20 cellular contexts compared by ENCODE assay signal in genomic region chr4:76486588-76487276, GRCh38. TPM values are rescaled to one million over a fixed set of nuclear protein-coding genes. Genes with fewer than 3 reads are reported as not detected.
"Had no signal": no experiment of that assay in that cellular context is flagged by ENCODE, and none has a peak within 500 bp of the region (broad histone marks: within the 10 kb centered on the region; RNA-seq: fewer than 3 reads in every experiment).

No MANE protein-coding gene starts in this region.

- H3K27me3 Mint-ChIP-seq: activated CD4-positive, alpha-beta T cell treated with anti-CD3 and anti-CD28 coated beads for 36 hours; activated naive CD4-positive, alpha-beta T cell treated with anti-CD3 and anti-CD28 coated beads, Interleukin-2, amount 10 ng/mL, durations not matched to agents 7 days and 5 days had no signal

- DNase-seq: activated CD4-positive, alpha-beta memory T cell treated with anti-CD3 and anti-CD28 coated beads for 36 hours; activated CD4-positive, alpha-beta T cell treated with anti-CD3 and anti-CD28 coated beads for 36 hours; activated CD8-positive, alpha-beta memory T cell treated with anti-CD3 and anti-CD28 coated beads, Interleukin-2, amount 10 ng/mL, durations not matched to agents 7 days and 5 days; activated naive CD4-positive, alpha-beta T cell treated with anti-CD3 and anti-CD28 coated beads, Interleukin-2, amount 10 ng/mL, durations not matched to agents 7 days and 5 days; activated T-cell treated with anti-CD3 and anti-CD28 coated beads, Interleukin-2, amount 50 U/mL, for 1 hour; erythroblast; heart right ventricle; islet precursor cell; mucosa of descending colon; naive thymus-derived CD4-positive, alpha-beta T cell; retina; stimulated activated CD4-positive, alpha-beta T cell treated with anti-CD3 and anti-CD28 coated beads, Interleukin-4, amount 100 ng/mL, for 24 hours; upper lobe of right lung had no signal

- H3K4me3 ChIP-seq: ascending aorta, cardiac muscle cell, gastroesophageal sphincter, heart right ventricle, mucosa of descending colon, upper lobe of right lung had no signal

- FAIRE-seq: colon had no signal

- H3K4me1 ChIP-seq: ascending aorta, upper lobe of right lung had no signal

- H3K36me3 Mint-ChIP-seq: activated CD4-positive, alpha-beta memory T cell treated with anti-CD3 and anti-CD28 coated beads for 36 hours; activated CD8-positive, alpha-beta memory T cell treated with anti-CD3 and anti-CD28 coated beads, Interleukin-2, amount 10 ng/mL, durations not matched to agents 7 days and 5 days; activated naive CD4-positive, alpha-beta T cell treated with anti-CD3 and anti-CD28 coated beads, Interleukin-2, amount 10 ng/mL, durations not matched to agents 7 days and 5 days had no signal

- H3K27ac ChIP-seq: ascending aorta, cardiac muscle cell, gastroesophageal sphincter, heart right ventricle, upper lobe of right lung had no signal

- H3K9me3 ChIP-seq: mucosa of descending colon, upper lobe of right lung had no signal

- H3K27me3 ChIP-seq: ascending aorta, cardiac muscle cell, gastroesophageal sphincter, heart right ventricle, upper lobe of right lung had no signal

- H3K36me3 ChIP-seq: ascending aorta, cardiac muscle cell, gastroesophageal sphincter, heart right ventricle, upper lobe of right lung had no signal

- H3K9me3 Mint-ChIP-seq: activated T-helper 2 cell treated with anti-CD3 and anti-CD28 coated beads, Interferon-gamma antibody, Interleukin-2, Interleukin-4, amounts not matched to agents 10 μg/mL and 5 μg/mL and 100 μg/mL, durations not matched to agents 14 hours and 24 hours and 36 hours; T-helper 1 cell treated with Interleukin-12 subunit alpha and Interleukin-12 subunit beta and Interleukin-4 antibody, amounts not matched to agents 30 μg/mL and 1 μg/mL, for 36 hours had no signal

- H3K4me1 Mint-ChIP-seq: activated CD8-positive, alpha-beta memory T cell treated with anti-CD3 and anti-CD28 coated beads, Interleukin-2, amount 10 ng/mL, durations not matched to agents 7 days and 5 days; activated naive CD4-positive, alpha-beta T cell treated with anti-CD3 and anti-CD28 coated beads, Interleukin-2, amount 10 ng/mL, durations not matched to agents 7 days and 5 days had no signal

- H3K27ac Mint-ChIP-seq: activated CD4-positive, alpha-beta memory T cell treated with anti-CD3 and anti-CD28 coated beads for 36 hours; activated CD4-positive, alpha-beta T cell treated with anti-CD3 and anti-CD28 coated beads for 36 hours; activated CD8-positive, alpha-beta memory T cell treated with anti-CD3 and anti-CD28 coated beads, Interleukin-2, amount 10 ng/mL, durations not matched to agents 7 days and 5 days; activated naive CD4-positive, alpha-beta T cell treated with anti-CD3 and anti-CD28 coated beads, Interleukin-2, amount 10 ng/mL, durations not matched to agents 7 days and 5 days; activated T-helper 2 cell treated with anti-CD3 and anti-CD28 coated beads, Interferon-gamma antibody, Interleukin-2, Interleukin-4, amounts not matched to agents 10 μg/mL and 5 μg/mL and 100 μg/mL, durations not matched to agents 14 hours and 24 hours and 36 hours; naive thymus-derived CD4-positive, alpha-beta T cell; stimulated activated naive CD8-positive, alpha-beta T cell treated with anti-CD3 and anti-CD28 coated beads, Interleukin-15, Interleukin-2, amounts not matched to agents 100 ng/mL and 50 ng/mL, for 24 hours; T-helper 1 cell treated with Interleukin-12 subunit alpha and Interleukin-12 subunit beta and Interleukin-4 antibody, amounts not matched to agents 30 μg/mL and 1 μg/mL, for 36 hours had no signal

- H3K4me3 Mint-ChIP-seq: activated CD4-positive, alpha-beta memory T cell treated with anti-CD3 and anti-CD28 coated beads for 36 hours; activated CD4-positive, alpha-beta T cell treated with anti-CD3 and anti-CD28 coated beads for 36 hours; activated CD8-positive, alpha-beta memory T cell treated with anti-CD3 and anti-CD28 coated beads, Interleukin-2, amount 10 ng/mL, durations not matched to agents 7 days and 5 days; activated naive CD4-positive, alpha-beta T cell treated with anti-CD3 and anti-CD28 coated beads, Interleukin-2, amount 10 ng/mL, durations not matched to agents 7 days and 5 days; naive thymus-derived CD4-positive, alpha-beta T cell; stimulated activated naive CD8-positive, alpha-beta T cell treated with anti-CD3 and anti-CD28 coated beads, Interleukin-15, Interleukin-2, amounts not matched to agents 100 ng/mL and 50 ng/mL, for 24 hours; T-helper 1 cell treated with Interleukin-12 subunit alpha and Interleukin-12 subunit beta and Interleukin-4 antibody, amounts not matched to agents 30 μg/mL and 1 μg/mL, for 36 hours had no signal

- ATAC-seq: activated CD4-positive, alpha-beta T cell treated with anti-CD3 and anti-CD28 coated beads for 36 hours; activated CD8-positive, alpha-beta memory T cell treated with anti-CD3 and anti-CD28 coated beads, Interleukin-2, amount 10 ng/mL, durations not matched to agents 7 days and 5 days; gastroesophageal sphincter; heart right ventricle; mucosa of descending colon; naive thymus-derived CD4-positive, alpha-beta T cell; upper lobe of right lung had no signal

RNA-seq across cellular contexts. Expression of gene SHROOM3, which starts 51.7 kb away (rescaled TPM):
- total RNA-seq: activated CD4-positive, alpha-beta memory T cell treated with anti-CD3 and anti-CD28 coated beads for 36 hours; activated T-helper 2 cell treated with anti-CD3 and anti-CD28 coated beads, Interferon-gamma antibody, Interleukin-2, Interleukin-4, amounts not matched to agents 10 μg/mL and 5 μg/mL and 100 μg/mL, durations not matched to agents 14 hours and 24 hours and 36 hours; naive thymus-derived CD4-positive, alpha-beta T cell had no signal
- polyA plus RNA-seq: naive thymus-derived CD4-positive, alpha-beta T cell had no signal
